Comparison of ENCODE assay signal across 8 cellular contexts in the genomic region with DNA sequence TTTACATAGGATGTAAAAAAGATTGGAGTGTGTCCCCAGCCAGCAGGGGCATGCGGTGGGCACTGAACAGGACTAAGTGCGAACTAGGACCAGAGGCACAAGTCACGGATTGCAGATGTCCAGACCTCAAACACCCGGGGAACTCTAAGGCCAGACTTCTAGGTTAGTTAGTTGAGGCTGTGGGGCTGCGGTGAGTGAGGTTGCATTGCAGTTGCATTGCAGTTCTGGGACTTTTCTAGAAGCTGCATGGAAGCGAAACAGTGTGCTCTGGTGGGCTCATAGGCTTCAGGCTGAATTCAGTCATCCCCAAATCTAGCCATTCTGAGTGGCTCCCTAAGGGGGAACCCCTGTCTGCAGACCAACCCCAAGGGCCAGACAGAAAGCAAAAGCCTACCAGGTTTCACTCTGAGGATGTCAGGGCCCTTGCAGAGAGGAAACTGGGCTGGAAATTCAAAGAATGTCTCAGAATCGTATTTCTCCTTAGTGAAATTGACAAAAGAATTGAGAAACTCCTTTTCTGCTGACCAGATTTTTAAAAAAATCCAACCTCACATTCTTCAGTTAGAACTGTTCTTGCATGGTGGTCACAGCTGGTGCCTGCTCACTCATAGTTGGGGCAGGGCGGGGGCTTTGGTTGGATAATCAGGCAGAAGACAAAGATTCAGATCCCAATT.
DNase-seq lines count a peak whose midpoint lies in the region; ATAC-seq and TF ChIP-seq lines count a peak whose summit lies in the region.
"Had no signal": no experiment of that assay in that cellular context is flagged by ENCODE, and none has a peak within 500 bp of the region (broad histone marks: within the 10 kb centered on the region; RNA-seq: fewer than 3 reads in every experiment).

No MANE protein-coding gene starts in this region.

- H3K4me3 ChIP-seq in neuronal stem cell (ENCODE audit: low read length in 2 of 2): no peak overlapping the region
- no peak overlapping the region for H3K4me3 ChIP-seq in body of pancreas

- H3K4ac ChIP-seq in neuronal stem cell (ENCODE audit: low read length): no peak overlapping the region

- H3K27me3 ChIP-seq in neuronal stem cell (ENCODE audit: control insufficient read depth in 3 of 3, insufficient read depth in 3 of 3, low read depth in 1 of 3, low read length in 3 of 3) (no peaks in the 10 kb centered on the region), body of pancreas (no peaks in the 10 kb centered on the region)

- peak overlapping the region; percentile 60 for H3K18ac ChIP-seq in neuronal stem cell (ENCODE audit: low read length)

- ATAC-seq in GM18873 (IDR thresholded peaks at IDR 0.05; ENCODE audit: low FRiP score, unreplicated experiment): peak; percentile 77
- ATAC-seq in GM21786 (IDR thresholded peaks at IDR 0.05; ENCODE audit: unreplicated experiment): peak; percentile 76
- peak; percentile 46 for ATAC-seq in HG03521 (IDR thresholded peaks at IDR 0.05; ENCODE audit: unreplicated experiment)
- ATAC-seq in body of pancreas: no peak

- H3K4me1 ChIP-seq in neuronal stem cell (ENCODE audit: control insufficient read depth in 2 of 2, insufficient read depth in 1 of 2, low read depth in 1 of 2, low read length in 2 of 2) (peaks cover 0 to 6% of the 10 kb centered on the region in 2 donors), body of pancreas (peaks cover 4% of the 10 kb centered on the region)

- no peak overlapping the region for H2BK12ac ChIP-seq in neuronal stem cell (ENCODE audit: low read length)

- TF ChIP-seq CTCF in body of pancreas (IDR thresholded peaks at IDR 0.05): no peak

- H2AK5ac ChIP-seq in neuronal stem cell (ENCODE audit: low read depth, low read length): peak overlapping the region; percentile 71

- no peak overlapping the region for H2BK5ac ChIP-seq in neuronal stem cell (ENCODE audit: low read length)

- H3K27ac ChIP-seq in neuronal stem cell (replicated peaks; ENCODE audit: low read length) (no peak overlapping the region), body of pancreas (no peak overlapping the region)

- no peak overlapping the region for H3K9ac ChIP-seq in neuronal stem cell (ENCODE audit: low read depth, low read length, poor library complexity)

- H3K9me3 ChIP-seq in neuronal stem cell (replicated peaks in 1 of 2; ENCODE audit: control insufficient read depth in 2 of 2, insufficient read depth in 1 of 2, low read depth in 1 of 2, low read length in 2 of 2) (no peaks in the 10 kb centered on the region), body of pancreas (no peaks in the 10 kb centered on the region)

- WGBS in neuronal stem cell (ENCODE audit: extremely low coverage in 2 of 2, insufficient read length in 2 of 2, insufficient replicate concordance in 1 of 2), 2 donors: no CpG with 5 or more reads among the region's 8 CpGs
- WGBS in body of pancreas, 2 donors: 88 to 91% methylated on average over 3 to 8 of the region's 8 CpGs

- DNase-seq in neuronal stem cell (ENCODE audit: low spot score) (no peak), NCI-H226 (no peak), body of pancreas (no peak), DMS79 treated with DMSO at 0.1 percent for 48 hours (lab: John Stamatoyannopoulos, UW) (no peak)
- DNase-seq: NCI-H1092 had no signal

- H2BK15ac ChIP-seq in neuronal stem cell (ENCODE audit: low read length): no peak overlapping the region

- no peak overlapping the region for H3K23ac ChIP-seq in neuronal stem cell (ENCODE audit: low read depth, low read length, poor library complexity)

- H3K79me1 ChIP-seq in neuronal stem cell (ENCODE audit: low read depth, low read length): no peaks in the 10 kb centered on the region

- H3K4me2 ChIP-seq in neuronal stem cell (ENCODE audit: insufficient read depth, low read length, poor library complexity, severe bottlenecking): no peak overlapping the region

- H2BK120ac ChIP-seq in neuronal stem cell (ENCODE audit: low read depth, low read length): no peak overlapping the region

- no peak overlapping the region for H3K14ac ChIP-seq in neuronal stem cell (ENCODE audit: low read length)

- TF ChIP-seq POLR2A in body of pancreas (IDR thresholded peaks at IDR 0.05): no peak

- H4K8ac ChIP-seq in neuronal stem cell (ENCODE audit: low read depth, low read length): no peak overlapping the region

- no peak overlapping the region for H4K91ac ChIP-seq in neuronal stem cell (ENCODE audit: low read depth, low read length, poor library complexity)

- intact Hi-C loops in body of pancreas (cut with DNase I): no loop called here

- H2AFZ ChIP-seq in neuronal stem cell (ENCODE audit: low read length): no peak overlapping the region

- no peaks in the 10 kb centered on the region for H3K36me3 ChIP-seq in neuronal stem cell (replicated peaks in 1 of 2; ENCODE audit: control insufficient read depth in 2 of 2, insufficient read depth in 2 of 2, low read length in 2 of 2)
- H3K36me3 ChIP-seq in body of pancreas (replicated peaks in 1 of 2; ENCODE audit: insufficient read depth in 1 of 2, low read depth in 2 of 2): no peaks in the 10 kb centered on the region
